Comparison of ENCODE assay signal across 18 cellular contexts in genomic region chr5:105868038-105868775, GRCh38.
DNase-seq lines count a peak whose midpoint lies in the region; TF ChIP-seq lines count a peak whose summit lies in the region.
"Had no signal": no experiment of that assay in that cellular context is flagged by ENCODE, and none has a peak within 500 bp of the region (broad histone marks: within the 10 kb centered on the region; RNA-seq: fewer than 3 reads in every experiment).

No MANE protein-coding gene starts in this region.

- peak; percentile 14 for TF ChIP-seq CTCF in choroid plexus epithelial cell (conservative IDR thresholded peaks at IDR 0.05; ENCODE audit: low read depth, low read length)

- DNase-seq in NCI-H524 (lab: John Stamatoyannopoulos, UW) (peak; percentile 29 to 68), NCI-H524 treated with DMSO at 0.1 percent for 48 hours (lab: John Stamatoyannopoulos, UW) (no peak), NCI-H2171 treated with DMSO at 0.1 percent for 48 hours (lab: John Stamatoyannopoulos, UW) (peak; percentile 68), choroid plexus epithelial cell (ENCODE audit: low read depth) (peak; percentile 35), renal cortical epithelial cell (ENCODE audit: low read depth) (peak; percentile 15), cortex of kidney (lab: John Stamatoyannopoulos, UW) (no peak), NCI-H510A (lab: John Stamatoyannopoulos, UW) (no peak)
- DNase-seq in activated CD4-positive, CD25-positive, alpha-beta regulatory T cell treated with anti-CD3 and anti-CD28 coated beads, Interleukin-2, amount 50 U/mL, for 72 hours: no peak
- DNase-seq: activated CD4-positive, alpha-beta T cell treated with anti-CD3 and anti-CD28 coated beads, Interleukin-2, amount 10 ng/mL, durations not matched to agents 7 days and 5 days; activated naive CD4-positive, alpha-beta T cell; anterior cingulate cortex; C1 segment of cervical spinal cord; NCI-H1694; NCI-H526; retina; stimulated activated CD4-positive, alpha-beta T cell treated with anti-CD3 and anti-CD28 coated beads, Interleukin-15, amount 100 ng/mL, for 24 hours; tibial artery had no signal

- no peak overlapping the region for H3K4me3 ChIP-seq in choroid plexus epithelial cell (ENCODE audit: low read depth, low read length)
- H3K4me3 ChIP-seq: gastroesophageal sphincter, tibial artery had no signal

Comparison
In these comparisons a context has a peak if more than half of its experiments do, and no peak if none do; other contexts are left out.
1. DNase-seq: peak in NCI-H524 (2 of 2), NCI-H2171 treated with DMSO at 0.1 percent for 48 hours (single experiment), choroid plexus epithelial cell (single experiment) and renal cortical epithelial cell (single experiment); none in NCI-H524 treated with DMSO at 0.1 percent for 48 hours (single experiment), activated CD4-positive, CD25-positive, alpha-beta regulatory T cell treated with anti-CD3 and anti-CD28 coated beads, Interleukin-2, amount 50 U/mL, for 72 hours (single experiment), cortex of kidney (single experiment) and NCI-H510A (single experiment).